21 cellular contexts compared by ENCODE assay signal in the genomic region with DNA sequence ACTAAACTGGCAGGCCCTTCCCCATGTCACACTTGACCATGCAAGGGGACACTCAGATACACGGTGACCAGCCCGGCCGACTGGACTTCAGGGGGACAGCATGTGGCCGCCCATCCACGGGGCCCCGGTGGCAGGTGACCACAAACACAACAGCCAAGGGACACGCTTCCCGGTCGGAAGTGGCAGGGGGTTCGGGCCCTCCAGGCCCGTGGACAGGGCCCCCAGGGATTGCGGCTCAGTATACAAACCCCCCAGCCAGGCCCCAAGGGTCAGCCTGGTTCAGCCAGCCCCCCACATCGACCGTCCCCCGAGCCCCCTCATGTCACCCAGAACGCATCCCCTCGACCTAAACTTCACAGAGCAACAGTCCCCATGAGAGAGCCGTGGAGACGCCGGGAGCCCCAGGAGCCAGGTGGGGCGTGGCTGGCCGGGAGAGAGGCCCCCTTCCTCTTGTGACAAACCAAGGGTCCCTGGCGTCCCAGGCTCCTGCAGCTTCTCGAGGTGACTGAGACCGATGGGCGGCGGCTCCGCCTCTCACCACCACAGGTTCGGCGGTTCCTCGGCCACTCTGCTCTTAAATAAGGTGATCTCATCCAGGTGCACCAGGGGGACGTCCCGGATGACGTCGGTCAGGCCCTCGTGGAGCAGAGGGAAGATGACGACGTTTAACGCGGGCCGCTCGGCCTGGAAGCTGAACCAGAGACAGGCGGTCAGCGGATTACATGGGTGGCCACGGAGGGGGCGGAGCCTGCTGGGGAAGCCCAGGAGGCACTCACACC. TPM values are rescaled to one million over a fixed set of nuclear protein-coding genes. Genes with fewer than 3 reads are reported as not detected.
A peak's percentile ranks its signal among the peaks of the same experiment; 100 is the strongest.
DNase-seq lines count a peak whose midpoint lies in the region; FAIRE-seq and TF ChIP-seq lines count a peak whose summit lies in the region.
"Had no signal": no experiment of that assay in that cellular context is flagged by ENCODE, and none has a peak within 500 bp of the region (broad histone marks: within the 10 kb centered on the region; RNA-seq: fewer than 3 reads in every experiment).

No MANE protein-coding gene starts in this region.

- CTCF ChIA-PET in RWPE1 (lab: Yijun Ruan, JAX) = no interaction called here

- H3K27ac ChIP-seq in RWPE1 = peak overlapping the region; percentile 12
- H3K27ac ChIP-seq: GM23248 had no signal

- TF ChIP-seq CTCF in RWPE1 (conservative IDR thresholded peaks at IDR 0.05; ENCODE audit: low read depth) (no peak), glutamatergic neuron (IDR thresholded peaks at IDR 0.05; ENCODE audit: partially characterized antibody, unreplicated experiment) (no peak), GM13976 (IDR thresholded peaks at IDR 0.05; ENCODE audit: borderline replicate concordance, control extremely low read depth, extremely low read depth, insufficient read depth, missing control alignments) (no peak)

- no peak overlapping the region for H3K27ac Mint-ChIP-seq in glutamatergic neuron (ENCODE audit: unreplicated experiment)
- H3K27ac Mint-ChIP-seq: HFFc6 had no signal

- no peak overlapping the region for H3K4me3 Mint-ChIP-seq in glutamatergic neuron (ENCODE audit: unreplicated experiment)
- H3K4me3 Mint-ChIP-seq: HFFc6 had no signal

- H3K9me3 Mint-ChIP-seq in glutamatergic neuron (ENCODE audit: unreplicated experiment) = peaks cover 12% of the 10 kb centered on the region
- H3K9me3 Mint-ChIP-seq: HFFc6 had no signal

- H3K27me3 Mint-ChIP-seq in glutamatergic neuron (ENCODE audit: unreplicated experiment) = peaks cover 21% of the 10 kb centered on the region

- in situ Hi-C loops in GM13976 (cut with MboI; ENCODE audit: low sequenced_read_pairs, unreplicated experiment) = no loop called here

- no peaks in the 10 kb centered on the region for H3K36me3 Mint-ChIP-seq in glutamatergic neuron (ENCODE audit: unreplicated experiment)

- DNase-seq in DMS53 (lab: John Stamatoyannopoulos, UW) = peak; percentile 97
- no peak for DNase-seq in RWPE1 (ENCODE audit: low spot score)
- peak; percentile 6 for DNase-seq in epidermal melanocyte (ENCODE audit: insufficient read length, low spot score)
- no peak for DNase-seq in urothelium cell line (ENCODE audit: low spot score)
- DNase-seq in MV-4-11 (lab: John Stamatoyannopoulos, UW) = no peak
- no peak for DNase-seq in glutamatergic neuron
- no peak for DNase-seq in GM13976 (ENCODE audit: low spot score)
- DNase-seq: Calu3, GM23248, HFFc6, KG1, MG63, NCI-H1048, NCI-H1436 treated with DMSO at 0.1 percent for 48 hours, NCI-H187 treated with DMSO at 0.1 percent for 48 hours, NCI-H524 treated with DMSO at 0.1 percent for 48 hours, NCI-H774, SK-N-SH, SW 1271 had no signal

- POLR2A ChIA-PET in RWPE1 (lab: Yijun Ruan, JAX; ENCODE audit: low non-redundant PET) = no interaction called here

- H3K4me1 Mint-ChIP-seq in glutamatergic neuron (ENCODE audit: low read depth, unreplicated experiment) = peaks cover 15% of the 10 kb centered on the region

- peak; percentile 94 for FAIRE-seq in urothelium cell line (lab: Jason Lieb, UNC)
- FAIRE-seq: G401.6, RCC 7860 had no signal

RNA-seq across cellular contexts. Expression of gene FBXL18, which starts 32.2 kb away (rescaled TPM):
- total RNA-seq in glutamatergic neuron (ENCODE audit: unreplicated experiment) = 13.7 TPM

RNA-seq across cellular contexts. Expression of gene ACTB, which starts 49.0 kb away (rescaled TPM):
- 6,176 TPM for total RNA-seq in glutamatergic neuron (ENCODE audit: unreplicated experiment)

RNA-seq across cellular contexts. Expression of gene TNRC18, which starts 57.8 kb away (rescaled TPM):
- total RNA-seq in glutamatergic neuron (ENCODE audit: unreplicated experiment) = 54.6 TPM

Comparison
In these comparisons a context has a peak if more than half of its experiments do, and no peak if none do; other contexts are left out.
1. DNase-seq: peak in DMS53 (single experiment) and epidermal melanocyte (single experiment); none in RWPE1 (single experiment), urothelium cell line (single experiment), MV-4-11 (single experiment), glutamatergic neuron (single experiment) and GM13976 (single experiment).